In genomic region chr5:91331705-91332104, GRCh38 we compare ENCODE assay signal across 2 cellular contexts.
TF ChIP-seq lines count a peak whose summit lies in the region.

No MANE protein-coding gene starts in this region.

TF ChIP-seq in SK-N-SH, 30 proteins besides CTCF, POLR2A, EP300 and RAD21 (continued from another document):
- TF ChIP-seq TAF1 (IDR thresholded peaks at IDR 0.05; ENCODE audit: borderline replicate concordance, low read depth, low read length): no peak
- no peak for TF ChIP-seq SIN3A (IDR thresholded peaks at IDR 0.05; ENCODE audit: borderline replicate concordance, low read depth, low read length)
- no peak for TF ChIP-seq ELF1 (IDR thresholded peaks at IDR 0.05)
- TF ChIP-seq SMC3 (IDR thresholded peaks at IDR 0.05; ENCODE audit: low read depth, low read length): no peak
- no peak for TF ChIP-seq JUND (IDR thresholded peaks at IDR 0.05)
- no peak for TF ChIP-seq RXRA (IDR thresholded peaks at IDR 0.05; ENCODE audit: borderline replicate concordance, low read depth)
- TF ChIP-seq GATA2 (CRISPR knock-in tag; IDR thresholded peaks at IDR 0.05): no peak
- TF ChIP-seq NFIC (IDR thresholded peaks at IDR 0.05; ENCODE audit: borderline replicate concordance): no peak
- TF ChIP-seq YY1 (IDR thresholded peaks at IDR 0.05; ENCODE audit: low read depth): no peak
- TF ChIP-seq IRF3 (IDR thresholded peaks at IDR 0.05; ENCODE audit: low read depth, low read length): no peak
- TF ChIP-seq FOXM1 (IDR thresholded peaks at IDR 0.05; ENCODE audit: low read depth): no peak
- TF ChIP-seq FOXJ3 (CRISPR knock-in tag; IDR thresholded peaks at IDR 0.05): no peak

TF ChIP-seq in SK-N-SH treated with all-trans-retinoic acid at 6 μM for 48 hours, 23 proteins besides CTCF, POLR2A, EP300 and RAD21 (continued from another document):
- TF ChIP-seq, protein P1, sequence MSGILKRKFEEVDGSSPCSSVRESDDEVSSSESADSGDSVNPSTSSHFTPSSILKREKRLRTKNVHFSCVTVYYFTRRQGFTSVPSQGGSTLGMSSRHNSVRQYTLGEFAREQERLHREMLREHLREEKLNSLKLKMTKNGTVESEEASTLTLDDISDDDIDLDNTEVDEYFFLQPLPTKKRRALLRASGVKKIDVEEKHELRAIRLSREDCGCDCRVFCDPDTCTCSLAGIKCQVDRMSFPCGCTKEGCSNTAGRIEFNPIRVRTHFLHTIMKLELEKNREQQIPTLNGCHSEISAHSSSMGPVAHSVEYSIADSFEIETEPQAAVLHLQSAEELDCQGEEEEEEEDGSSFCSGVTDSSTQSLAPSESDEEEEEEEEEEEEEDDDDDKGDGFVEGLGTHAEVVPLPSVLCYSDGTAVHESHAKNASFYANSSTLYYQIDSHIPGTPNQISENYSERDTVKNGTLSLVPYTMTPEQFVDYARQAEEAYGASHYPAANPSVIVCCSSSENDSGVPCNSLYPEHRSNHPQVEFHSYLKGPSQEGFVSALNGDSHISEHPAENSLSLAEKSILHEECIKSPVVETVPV (CRISPR knock-in tag; IDR thresholded peaks at IDR 0.05): no peak
- TF ChIP-seq ZNF565 (CRISPR knock-in tag; conservative IDR thresholded peaks at IDR 0.05; ENCODE audit: low read depth) (no peak), ZFP30 (CRISPR knock-in tag; IDR thresholded peaks at IDR 0.05) (no peak), TOX (CRISPR knock-in tag; IDR thresholded peaks at IDR 0.05; ENCODE audit: borderline replicate concordance) (no peak), PPARA (CRISPR knock-in tag; IDR thresholded peaks at IDR 0.05; ENCODE audit: borderline replicate concordance) (no peak), ARNTL (CRISPR knock-in tag; IDR thresholded peaks at IDR 0.05; ENCODE audit: borderline replicate concordance, low read depth) (no peak), OSR1 (CRISPR knock-in tag; IDR thresholded peaks at IDR 0.05) (no peak), ZFP3 (CRISPR knock-in tag; IDR thresholded peaks at IDR 0.05) (no peak), ZNF70 (CRISPR knock-in tag; IDR thresholded peaks at IDR 0.05) (no peak), ESRRG (CRISPR knock-in tag; IDR thresholded peaks at IDR 0.05) (no peak)
- TF ChIP-seq, protein P2, sequence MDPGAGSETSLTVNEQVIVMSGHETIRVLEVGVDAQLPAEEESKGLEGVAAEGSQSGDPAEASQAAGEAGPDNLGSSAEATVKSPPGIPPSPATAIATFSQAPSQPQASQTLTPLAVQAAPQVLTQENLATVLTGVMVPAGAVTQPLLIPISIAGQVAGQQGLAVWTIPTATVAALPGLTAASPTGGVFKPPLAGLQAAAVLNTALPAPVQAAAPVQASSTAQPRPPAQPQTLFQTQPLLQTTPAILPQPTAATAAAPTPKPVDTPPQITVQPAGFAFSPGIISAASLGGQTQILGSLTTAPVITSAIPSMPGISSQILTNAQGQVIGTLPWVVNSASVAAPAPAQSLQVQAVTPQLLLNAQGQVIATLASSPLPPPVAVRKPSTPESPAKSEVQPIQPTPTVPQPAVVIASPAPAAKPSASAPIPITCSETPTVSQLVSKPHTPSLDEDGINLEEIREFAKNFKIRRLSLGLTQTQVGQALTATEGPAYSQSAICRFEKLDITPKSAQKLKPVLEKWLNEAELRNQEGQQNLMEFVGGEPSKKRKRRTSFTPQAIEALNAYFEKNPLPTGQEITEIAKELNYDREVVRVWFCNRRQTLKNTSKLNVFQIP (CRISPR knock-in tag; IDR thresholded peaks at IDR 0.05; ENCODE audit: borderline replicate concordance, low read depth): no peak
